ENCODE assay signal across 27 cellular contexts in the genomic region with DNA sequence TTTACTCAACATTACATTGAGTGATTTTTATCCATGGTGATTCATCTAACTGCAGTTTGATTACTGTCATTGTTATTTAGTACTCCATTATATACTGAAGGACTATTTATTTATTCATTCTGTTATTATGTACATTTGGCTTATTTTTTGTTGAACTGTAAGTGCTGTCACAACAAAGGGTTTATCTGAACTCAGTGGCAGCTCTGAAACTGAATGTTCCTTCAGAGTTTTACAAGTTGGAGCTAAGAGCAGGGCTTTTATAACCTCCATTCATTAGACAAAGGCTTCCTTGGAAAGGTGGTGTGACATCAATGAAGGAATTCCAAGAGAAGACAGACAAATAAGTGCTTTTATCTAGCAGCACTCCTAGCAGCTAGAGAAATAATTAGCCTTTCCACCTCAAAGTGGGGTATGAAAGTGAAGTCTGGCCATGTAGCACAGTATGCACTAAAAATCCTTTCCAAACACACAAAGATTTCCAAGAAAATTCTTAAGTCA.
"Had no signal": no experiment of that assay in that cellular context is flagged by ENCODE, and none has a peak within 500 bp of the region (broad histone marks: within the 10 kb centered on the region; RNA-seq: fewer than 3 reads in every experiment).

No MANE protein-coding gene starts in this region.

- ATAC-seq: activated CD4-positive, alpha-beta T cell treated with anti-CD3 and anti-CD28 coated beads for 36 hours; activated CD8-positive, alpha-beta memory T cell treated with anti-CD3 and anti-CD28 coated beads, Interleukin-2, amount 10 ng/mL, durations not matched to agents 7 days and 5 days; activated CD8-positive, alpha-beta T cell treated with anti-CD3 and anti-CD28 coated beads, Interleukin-2, amount 10 ng/mL, durations not matched to agents 7 days and 5 days; activated naive CD8-positive, alpha-beta T cell treated with anti-CD3 and anti-CD28 coated beads, Interleukin-2, amount 50 U/mL, for 24 hours; body of pancreas; esophagus mucosa had no signal

- H3K4me3 ChIP-seq: adrenal gland, body of pancreas had no signal

- DNase-seq: activated CD4-positive, alpha-beta memory T cell treated with anti-CD3 and anti-CD28 coated beads for 36 hours; activated CD4-positive, alpha-beta T cell treated with anti-CD3 and anti-CD28 coated beads for 36 hours; activated CD4-positive, alpha-beta T cell treated with anti-CD3 and anti-CD28 coated beads, Interleukin-2, amount 10 ng/mL, durations not matched to agents 24 days and 14 days; activated CD4-positive, CD25-positive, alpha-beta regulatory T cell; activated CD4-positive, CD25-positive, alpha-beta regulatory T cell treated with anti-CD3 and anti-CD28 coated beads, Interleukin-2, amount 50 U/mL, for 72 hours; activated CD8-positive, alpha-beta memory T cell treated with anti-CD3 and anti-CD28 coated beads, Interleukin-2, amount 10 ng/mL, durations not matched to agents 7 days and 5 days; activated CD8-positive, alpha-beta memory T cell treated with anti-CD3 and anti-CD28 coated beads, Interleukin-2, amount 50 U/mL, for 4 hours; activated CD8-positive, alpha-beta T cell treated with anti-CD3 and anti-CD28 coated beads, Interleukin-2, amount 10 ng/mL, durations not matched to agents 7 days and 5 days; activated effector memory CD4-positive, alpha-beta T cell treated with anti-CD3 and anti-CD28 coated beads, Interleukin-2, amount 50 U/mL, for 16 hours; activated naive CD4-positive, alpha-beta T cell treated with anti-CD3 and anti-CD28 coated beads for 36 hours; activated naive CD8-positive, alpha-beta T cell treated with anti-CD3 and anti-CD28 coated beads for 36 hours; activated naive CD8-positive, alpha-beta T cell treated with anti-CD3 and anti-CD28 coated beads, Interleukin-2, amount 50 U/mL, for 24 hours; activated T-cell treated with anti-CD3 and anti-CD28 coated beads, Interleukin-2, amount 50 U/mL, for 1 hour; activated T-cell treated with anti-CD3 and anti-CD28 coated beads, Interleukin-2, amount 50 U/mL, for 48 hours; adrenal gland; amygdala; aorta; body of pancreas; caudate nucleus; effector CD8-positive, alpha-beta T cell; endodermal cell; foreskin fibroblast; head of caudate nucleus; T-helper 2 cell had no signal

- H3K4me1 ChIP-seq: adrenal gland, body of pancreas had no signal

- H3K9me3 ChIP-seq: adrenal gland, body of pancreas had no signal

- H3K27me3 ChIP-seq: adrenal gland, body of pancreas had no signal

- H3K36me3 ChIP-seq: adrenal gland had no signal

- FAIRE-seq: colon, frontal cortex had no signal

- H3K27ac ChIP-seq: adrenal gland, body of pancreas had no signal
